In genomic region chr17:21457051-21458026, GRCh38 we compare ENCODE assay signal across 8 cellular contexts.
DNase-seq lines count a peak whose midpoint lies in the region; ATAC-seq, FAIRE-seq and TF ChIP-seq lines count a peak whose summit lies in the region.

No MANE protein-coding gene starts in this region.

- H3K4me3 ChIP-seq in mammary epithelial cell (replicated peaks in 1 of 3; ENCODE audit: insufficient read depth in 1 of 3, low read depth in 2 of 3, low read length in 3 of 3) (no peak overlapping the region), keratinocyte (ENCODE audit: control insufficient read depth in 2 of 3, extremely low read depth in 1 of 3, insufficient read depth in 2 of 3, low read depth in 1 of 3, low read length in 3 of 3) (no peak overlapping the region)

- 26% methylated on average over 20 of the region's 36 CpGs for WGBS in mammary epithelial cell (ENCODE audit: low coverage, missing lambda C conversion rate)

- no peaks in the 10 kb centered on the region for H3K9me1 ChIP-seq in keratinocyte (ENCODE audit: control insufficient read depth, extremely low read depth, insufficient read depth, low read length)

- H4K20me1 ChIP-seq in mammary epithelial cell (ENCODE audit: insufficient read depth, low read length): no peaks in the 10 kb centered on the region
- H4K20me1 ChIP-seq in keratinocyte (ENCODE audit: control insufficient read depth, extremely low read depth, insufficient read depth, low read length): no peaks in the 10 kb centered on the region

- BruUV-seq in mammary epithelial cell (replicated peaks; lab: Mats Ljungman, UMichigan): no TSS peak

- POLR2A ChIA-PET in activated B cell treated with CpG ODN at 0.5 μM for 24 hours (lab: Charles Lee): interaction anchor here (0.6 kb wide), 1 partner anchor 1164 kb away, joined by 4 read pairs; no protein-coding TSS in a partner anchor

- H2AFZ ChIP-seq in mammary epithelial cell (ENCODE audit: low read depth, low read length) (no peak overlapping the region), keratinocyte (ENCODE audit: control insufficient read depth, low read length) (no peak overlapping the region)

- intact Hi-C loops in activated B cell treated with CpG ODN at 0.5 μM for 24 hours (cut with micrococcal nuclease): loop anchor here (1.0 to 10.0 kb wide), 6 partner anchors 54 to 415 kb away; partner anchors contain the start of genes KCNJ12 and USP22
- intact Hi-C loops in mammary epithelial cell (cut with micrococcal nuclease): loop anchor here (1.0 to 10.0 kb wide), 5 partner anchors 54 to 1147 kb away; no protein-coding TSS in a partner anchor

- in situ Hi-C loops in mammary epithelial cell (cut with MboI; ENCODE audit: low sequenced_read_pairs in 2 of 2): loop anchor here (10.0 to 25.0 kb wide), 3 partner anchors 57 to 333 kb away; partner anchors contain the start of genes DHRS7B (in 1 of the 2) and NATD1 (in 1 of the 2)

- ATAC-seq in GM18505 (IDR thresholded peaks at IDR 0.05; ENCODE audit: unreplicated experiment) (peak; percentile 87), HG03066 (IDR thresholded peaks at IDR 0.05; ENCODE audit: low read depth, unreplicated experiment) (peak; percentile 75), activated B cell treated with CpG ODN at 0.5 μM for 24 hours (ENCODE audit: low read depth) (peak; percentile 93)

- H3K9me3 Mint-ChIP-seq in activated B cell treated with CpG ODN at 0.5 μM for 24 hours: no peaks in the 10 kb centered on the region

- H3K4me1 ChIP-seq in mammary epithelial cell (ENCODE audit: insufficient read depth, low read length) (peaks cover 10% of the 10 kb centered on the region), keratinocyte (ENCODE audit: control insufficient read depth, extremely low read depth, insufficient read depth, low read length) (peaks cover 8% of the 10 kb centered on the region)

- H3K27ac Mint-ChIP-seq in activated B cell treated with CpG ODN at 0.5 μM for 24 hours: no peak overlapping the region

- H3K4me2 ChIP-seq in mammary epithelial cell (ENCODE audit: insufficient read depth, low read depth, low read length): no peak overlapping the region
- no peak overlapping the region for H3K4me2 ChIP-seq in keratinocyte (ENCODE audit: control insufficient read depth, extremely low read depth, insufficient read depth, low read depth, low read length)

- H3K27me3 Mint-ChIP-seq in activated B cell treated with CpG ODN at 0.5 μM for 24 hours: peaks cover 27% of the 10 kb centered on the region

- no peak overlapping the region for H3K9ac ChIP-seq in mammary epithelial cell (ENCODE audit: insufficient read depth, low read length)
- no peak overlapping the region for H3K9ac ChIP-seq in keratinocyte (ENCODE audit: control insufficient read depth, extremely low read depth, insufficient read depth, low read length)

- H3K36me3 ChIP-seq in mammary epithelial cell (ENCODE audit: insufficient read depth, low read length) (no peaks in the 10 kb centered on the region), keratinocyte (ENCODE audit: control insufficient read depth in 2 of 2, extremely low read depth in 1 of 2, insufficient read depth in 2 of 2, low read length in 2 of 2) (no peaks in the 10 kb centered on the region)

- H3K27me3 ChIP-seq in mammary epithelial cell (ENCODE audit: insufficient read depth, low read length) (no peaks in the 10 kb centered on the region), keratinocyte (ENCODE audit: control insufficient read depth, extremely low read depth, insufficient read depth, low read length) (no peaks in the 10 kb centered on the region)

- peak; percentile 90 for FAIRE-seq in keratinocyte (lab: Jason Lieb, UNC)

- CTCF ChIA-PET in activated B cell treated with CpG ODN at 0.5 μM for 24 hours (lab: Charles Lee) (interaction anchor here (1.2 to 1.6 kb wide), 2 partner anchors 55 to 336 kb away, joined by 4 to 24 read pairs; no protein-coding TSS in a partner anchor), mammary epithelial cell (lab: Charles Lee; ENCODE audit: low non-redundant PET) (interaction anchor here (0.6 to 1.1 kb wide), 4 partner anchors 54 to 325 kb away, joined by 5 to 40 read pairs (median 21); no protein-coding TSS in a partner anchor)

- peak; percentile 69 for TF ChIP-seq CTCF in activated B cell treated with CpG ODN at 0.5 μM for 24 hours (IDR thresholded peaks at IDR 0.05)
- TF ChIP-seq CTCF in mammary epithelial cell (conservative IDR thresholded peaks at IDR 0.05 in 1 of 2, IDR thresholded peaks at IDR 0.05 in 1 of 2; ENCODE audit: extremely low read depth in 1 of 2, insufficient read depth in 1 of 2, low read depth in 1 of 2, low read length in 2 of 2): peak; percentile 66 to 88
- TF ChIP-seq CTCF in keratinocyte (optimal IDR thresholded peaks at IDR 0.05 in 1 of 3, IDR thresholded peaks at IDR 0.05 in 1 of 3, conservative IDR thresholded peaks at IDR 0.05 in 1 of 3; ENCODE audit: extremely low read depth in 1 of 3, insufficient read depth in 2 of 3, low read length in 3 of 3): peak; percentile 66 to 94 (median 82)

- dilution Hi-C loops in mammary epithelial cell (cut with HindIII; ENCODE audit: low sequenced_read_pairs) (no loop called here), keratinocyte (cut with MboI; ENCODE audit: extremely low pct_ligation_motif_present, low sequenced_read_pairs) (no loop called here)

- no peak overlapping the region for H3K4me3 Mint-ChIP-seq in activated B cell treated with CpG ODN at 0.5 μM for 24 hours

- H3K36me3 Mint-ChIP-seq in activated B cell treated with CpG ODN at 0.5 μM for 24 hours (ENCODE audit: low read depth): no peaks in the 10 kb centered on the region

- H3K4me1 Mint-ChIP-seq in activated B cell treated with CpG ODN at 0.5 μM for 24 hours: peaks cover 7% of the 10 kb centered on the region

- no peak overlapping the region for H3K27ac ChIP-seq in mammary epithelial cell (ENCODE audit: insufficient read depth, low read depth, low read length)
- H3K27ac ChIP-seq in keratinocyte (ENCODE audit: control insufficient read depth, insufficient read depth, low read length): no peak overlapping the region

- no peak for TF ChIP-seq POLR2A in GM18505 (IDR thresholded peaks at IDR 0.05; ENCODE audit: borderline replicate concordance, extremely low read depth, insufficient read depth, insufficient read length)

- DNase-seq in 8988T (peak; percentile 89), NCI-H2196 (lab: John Stamatoyannopoulos, UW; ENCODE audit: unreplicated experiment) (peak; percentile 77), activated B cell treated with CpG ODN at 0.5 μM for 24 hours (peak; percentile 78), mammary epithelial cell (peak; percentile 92), keratinocyte (ENCODE audit: low read depth, low spot score) (peak; percentile 79)
- DNase-seq in stimulated activated CD4-positive, alpha-beta T cell treated with anti-CD3 and anti-CD28 coated beads, Interleukin-1b, Interleukin-23, amount 100 ng/mL, for 4 hours (ENCODE audit: low read depth in 2 of 2): peak; percentile 95 to 96

- no peaks in the 10 kb centered on the region for H3K9me3 ChIP-seq in mammary epithelial cell (replicated peaks; ENCODE audit: insufficient read depth, low read length)
- H3K9me3 ChIP-seq in keratinocyte (ENCODE audit: control insufficient read depth, low read depth, low read length): no peaks in the 10 kb centered on the region

- H3K79me2 ChIP-seq in mammary epithelial cell (ENCODE audit: insufficient read depth, low read length) (no peaks in the 10 kb centered on the region), keratinocyte (ENCODE audit: control insufficient read depth, insufficient read depth, low read length) (no peaks in the 10 kb centered on the region)
